In the genomic region with DNA sequence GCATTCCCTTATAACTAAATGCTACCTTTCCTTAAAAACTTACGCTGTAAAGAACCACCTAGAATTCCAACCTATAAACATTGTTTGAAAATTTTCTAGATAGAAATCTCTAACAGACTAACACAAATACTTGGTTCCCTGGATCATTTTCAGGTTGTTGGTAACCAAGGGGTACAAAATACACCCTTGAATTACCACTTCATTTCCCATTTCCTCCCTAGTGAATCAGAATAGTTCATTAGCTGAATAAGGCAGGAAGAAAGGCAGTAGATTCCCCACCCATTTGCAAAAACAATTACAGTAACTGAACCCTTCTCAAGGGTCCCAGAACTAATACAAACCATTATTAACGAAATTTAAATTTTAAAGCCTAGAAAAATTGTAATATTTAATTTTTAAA, we compare ENCODE assay signal across 2 cellular contexts.
TF ChIP-seq lines count a peak whose summit lies in the region.

No MANE protein-coding gene starts in this region.

TF ChIP-seq in K562, 482 proteins besides CTCF, POLR2A, EP300 and RAD21 (continued from another document):
- TF ChIP-seq JUN (IDR thresholded peaks at IDR 0.05; ENCODE audit: borderline replicate concordance, low read depth, low read length): no peak
- TF ChIP-seq JUN (CRISPR knock-in tag; IDR thresholded peaks at IDR 0.05; ENCODE audit: borderline replicate concordance): no peak
- TF ChIP-seq POLR3G (IDR thresholded peaks at IDR 0.05; ENCODE audit: extremely low read depth, insufficient read length, insufficient replicate concordance): no peak
- TF ChIP-seq, protein P1, sequence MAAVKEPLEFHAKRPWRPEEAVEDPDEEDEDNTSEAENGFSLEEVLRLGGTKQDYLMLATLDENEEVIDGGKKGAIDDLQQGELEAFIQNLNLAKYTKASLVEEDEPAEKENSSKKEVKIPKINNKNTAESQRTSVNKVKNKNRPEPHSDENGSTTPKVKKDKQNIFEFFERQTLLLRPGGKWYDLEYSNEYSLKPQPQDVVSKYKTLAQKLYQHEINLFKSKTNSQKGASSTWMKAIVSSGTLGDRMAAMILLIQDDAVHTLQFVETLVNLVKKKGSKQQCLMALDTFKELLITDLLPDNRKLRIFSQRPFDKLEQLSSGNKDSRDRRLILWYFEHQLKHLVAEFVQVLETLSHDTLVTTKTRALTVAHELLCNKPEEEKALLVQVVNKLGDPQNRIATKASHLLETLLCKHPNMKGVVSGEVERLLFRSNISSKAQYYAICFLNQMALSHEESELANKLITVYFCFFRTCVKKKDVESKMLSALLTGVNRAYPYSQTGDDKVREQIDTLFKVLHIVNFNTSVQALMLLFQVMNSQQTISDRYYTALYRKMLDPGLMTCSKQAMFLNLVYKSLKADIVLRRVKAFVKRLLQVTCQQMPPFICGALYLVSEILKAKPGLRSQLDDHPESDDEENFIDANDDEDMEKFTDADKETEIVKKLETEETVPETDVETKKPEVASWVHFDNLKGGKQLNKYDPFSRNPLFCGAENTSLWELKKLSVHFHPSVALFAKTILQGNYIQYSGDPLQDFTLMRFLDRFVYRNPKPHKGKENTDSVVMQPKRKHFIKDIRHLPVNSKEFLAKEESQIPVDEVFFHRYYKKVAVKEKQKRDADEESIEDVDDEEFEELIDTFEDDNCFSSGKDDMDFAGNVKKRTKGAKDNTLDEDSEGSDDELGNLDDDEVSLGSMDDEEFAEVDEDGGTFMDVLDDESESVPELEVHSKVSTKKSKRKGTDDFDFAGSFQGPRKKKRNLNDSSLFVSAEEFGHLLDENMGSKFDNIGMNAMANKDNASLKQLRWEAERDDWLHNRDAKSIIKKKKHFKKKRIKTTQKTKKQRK (IDR thresholded peaks at IDR 0.05; ENCODE audit: borderline replicate concordance, low read depth, low read length): no peak
- no peak for TF ChIP-seq ZNF282 (CRISPR knock-in tag; IDR thresholded peaks at IDR 0.05)
- no peak for TF ChIP-seq MCM7 (IDR thresholded peaks at IDR 0.05)
- no peak for TF ChIP-seq DNMT1 (IDR thresholded peaks at IDR 0.05)
- no peak for TF ChIP-seq PHB2 (IDR thresholded peaks at IDR 0.05; ENCODE audit: low read depth)

TF ChIP-seq in neural cell, 6 proteins besides CTCF, POLR2A, EP300 and RAD21 (continued from another document):
- TF ChIP-seq, protein P2, sequence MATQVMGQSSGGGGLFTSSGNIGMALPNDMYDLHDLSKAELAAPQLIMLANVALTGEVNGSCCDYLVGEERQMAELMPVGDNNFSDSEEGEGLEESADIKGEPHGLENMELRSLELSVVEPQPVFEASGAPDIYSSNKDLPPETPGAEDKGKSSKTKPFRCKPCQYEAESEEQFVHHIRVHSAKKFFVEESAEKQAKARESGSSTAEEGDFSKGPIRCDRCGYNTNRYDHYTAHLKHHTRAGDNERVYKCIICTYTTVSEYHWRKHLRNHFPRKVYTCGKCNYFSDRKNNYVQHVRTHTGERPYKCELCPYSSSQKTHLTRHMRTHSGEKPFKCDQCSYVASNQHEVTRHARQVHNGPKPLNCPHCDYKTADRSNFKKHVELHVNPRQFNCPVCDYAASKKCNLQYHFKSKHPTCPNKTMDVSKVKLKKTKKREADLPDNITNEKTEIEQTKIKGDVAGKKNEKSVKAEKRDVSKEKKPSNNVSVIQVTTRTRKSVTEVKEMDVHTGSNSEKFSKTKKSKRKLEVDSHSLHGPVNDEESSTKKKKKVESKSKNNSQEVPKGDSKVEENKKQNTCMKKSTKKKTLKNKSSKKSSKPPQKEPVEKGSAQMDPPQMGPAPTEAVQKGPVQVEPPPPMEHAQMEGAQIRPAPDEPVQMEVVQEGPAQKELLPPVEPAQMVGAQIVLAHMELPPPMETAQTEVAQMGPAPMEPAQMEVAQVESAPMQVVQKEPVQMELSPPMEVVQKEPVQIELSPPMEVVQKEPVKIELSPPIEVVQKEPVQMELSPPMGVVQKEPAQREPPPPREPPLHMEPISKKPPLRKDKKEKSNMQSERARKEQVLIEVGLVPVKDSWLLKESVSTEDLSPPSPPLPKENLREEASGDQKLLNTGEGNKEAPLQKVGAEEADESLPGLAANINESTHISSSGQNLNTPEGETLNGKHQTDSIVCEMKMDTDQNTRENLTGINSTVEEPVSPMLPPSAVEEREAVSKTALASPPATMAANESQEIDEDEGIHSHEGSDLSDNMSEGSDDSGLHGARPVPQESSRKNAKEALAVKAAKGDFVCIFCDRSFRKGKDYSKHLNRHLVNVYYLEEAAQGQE (IDR thresholded peaks at IDR 0.05; ENCODE audit: borderline replicate concordance): no peak
- TF ChIP-seq MXI1 (conservative IDR thresholded peaks at IDR 0.05; ENCODE audit: poor library complexity, severe bottlenecking) (no peak), TAF1 (IDR thresholded peaks at IDR 0.05; ENCODE audit: low read depth) (no peak), POLR2AphosphoS5 (IDR thresholded peaks at IDR 0.05) (no peak)
